17 cellular contexts compared by ENCODE assay signal in the genomic region with DNA sequence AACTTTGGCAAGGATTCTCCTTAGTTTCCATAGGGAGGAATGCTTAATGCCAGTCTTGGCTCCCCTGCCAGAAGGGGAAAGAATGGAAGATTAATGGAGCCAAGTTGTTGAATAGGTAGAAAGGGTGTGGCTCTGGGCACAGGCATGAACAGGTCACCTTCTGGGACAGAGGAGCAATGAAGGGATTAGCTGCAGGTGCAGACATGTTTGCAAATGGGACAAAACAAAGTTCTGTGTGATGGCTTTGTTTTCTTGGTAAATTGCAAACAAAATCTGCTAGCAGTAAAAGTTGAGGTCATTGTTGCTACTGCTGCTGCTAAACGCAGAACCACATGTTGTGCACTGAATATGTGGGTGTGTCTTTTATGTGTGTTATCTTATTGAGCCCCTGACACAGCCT.
DNase-seq lines count a peak whose midpoint lies in the region; TF ChIP-seq lines count a peak whose summit lies in the region.
"Had no signal": no experiment of that assay in that cellular context is flagged by ENCODE, and none has a peak within 500 bp of the region (broad histone marks: within the 10 kb centered on the region; RNA-seq: fewer than 3 reads in every experiment).

No MANE protein-coding gene starts in this region.

- WGBS in mammary epithelial cell (ENCODE audit: low coverage, missing lambda C conversion rate): 0% methylated on average over 1 of the region's 1 CpG

- no peaks in the 10 kb centered on the region for H3K4me1 Mint-ChIP-seq in MCF 10A (ENCODE audit: insufficient read depth, unreplicated experiment)

- DNase-seq in MCF 10A (ENCODE audit: unreplicated experiment) (peak; percentile 62), breast epithelium (ENCODE audit: low spot score in 2 of 2) (no peak), mammary epithelial cell (peak; percentile 63), fibroblast of villous mesenchyme (ENCODE audit: low read depth) (peak; percentile 1), left ventricle myocardium inferior (no peak), NCI-H1048 (lab: John Stamatoyannopoulos, UW) (no peak)
- DNase-seq in activated CD8-positive, alpha-beta memory T cell treated with anti-CD3 and anti-CD28 coated beads, Interleukin-2, amount 50 U/mL, for 48 hours: no peak
- no peak for DNase-seq in activated effector memory CD4-positive, alpha-beta T cell treated with Interleukin-2 at 50 U/mL for 16 hours
- DNase-seq: COR-L47, DMS53, IMR-90, NCI-H1930, NCI-H526, PC-3 had no signal

- H3K79me2 ChIP-seq in mammary epithelial cell (ENCODE audit: insufficient read depth, low read length): no peaks in the 10 kb centered on the region

- CTCF ChIA-PET in MCF 10A (lab: Yijun Ruan, JAX): interaction anchor here (1.0 to 1.9 kb wide), 4 partner anchors 9 to 102 kb away, joined by 3 to 11 read pairs (median 8); no protein-coding TSS in a partner anchor
- CTCF ChIA-PET in mammary epithelial cell (lab: Charles Lee; ENCODE audit: low non-redundant PET): no interaction called here

- H3K36me3 ChIP-seq in breast epithelium (no peaks in the 10 kb centered on the region), mammary epithelial cell (ENCODE audit: insufficient read depth, low read length) (no peaks in the 10 kb centered on the region), left ventricle myocardium inferior (no peaks in the 10 kb centered on the region)
- H3K36me3 ChIP-seq: BLaER1 treated with 17β-estradiol and CSF1 and Interleukin-3, amounts not matched to agents 10 nM and 100 nM; HAP-1 had no signal

- dilution Hi-C loops in mammary epithelial cell (cut with HindIII; ENCODE audit: low sequenced_read_pairs): no loop called here

- BruUV-seq in MCF 10A (replicated peaks; lab: Mats Ljungman, UMichigan) (no TSS peak), mammary epithelial cell (replicated peaks; lab: Mats Ljungman, UMichigan) (no TSS peak)

- H3K4me3 Mint-ChIP-seq in MCF 10A (ENCODE audit: unreplicated experiment): no peak overlapping the region

- no peak overlapping the region for H2AFZ ChIP-seq in mammary epithelial cell (ENCODE audit: low read depth, low read length)

- H3K9me3 ChIP-seq in breast epithelium: no peaks in the 10 kb centered on the region
- no peaks in the 10 kb centered on the region for H3K9me3 ChIP-seq in mammary epithelial cell (replicated peaks; ENCODE audit: insufficient read depth, low read length)
- H3K9me3 ChIP-seq in left ventricle myocardium inferior (replicated peaks): no peaks in the 10 kb centered on the region
- H3K9me3 ChIP-seq: HAP-1 had no signal

- H3K4me1 ChIP-seq in breast epithelium (no peaks in the 10 kb centered on the region), mammary epithelial cell (ENCODE audit: insufficient read depth, low read length) (peaks cover 11% of the 10 kb centered on the region), left ventricle myocardium inferior (no peaks in the 10 kb centered on the region)

- TF ChIP-seq CTCF in MCF 10A (IDR thresholded peaks at IDR 0.05; ENCODE audit: unreplicated experiment): no peak
- TF ChIP-seq CTCF in breast epithelium (IDR thresholded peaks at IDR 0.05): no peak
- TF ChIP-seq CTCF in mammary epithelial cell (conservative IDR thresholded peaks at IDR 0.05 in 1 of 2, IDR thresholded peaks at IDR 0.05 in 1 of 2; ENCODE audit: extremely low read depth in 1 of 2, insufficient read depth in 1 of 2, low read depth in 1 of 2, low read length in 2 of 2): no peak
- no peak for TF ChIP-seq CTCF in fibroblast of villous mesenchyme (IDR thresholded peaks at IDR 0.05; ENCODE audit: insufficient read depth, low read depth, low read length)
- TF ChIP-seq CTCF in left ventricle myocardium inferior (IDR thresholded peaks at IDR 0.05; ENCODE audit: borderline replicate concordance): no peak

- intact Hi-C loops in MCF 10A (cut with micrococcal nuclease): loop anchor here (1.0 kb wide), 1 partner anchor 24 kb away; no protein-coding TSS in a partner anchor
- intact Hi-C loops in breast epithelium (cut with DNase I; ENCODE audit: low total_unique reads): no loop called here
- intact Hi-C loops in mammary epithelial cell (cut with micrococcal nuclease): no loop called here
- intact Hi-C loops in left ventricle myocardium inferior (cut with micrococcal nuclease): no loop called here

- H3K4me3 ChIP-seq in breast epithelium (no peak overlapping the region), mammary epithelial cell (replicated peaks in 1 of 3; ENCODE audit: insufficient read depth in 1 of 3, low read depth in 2 of 3, low read length in 3 of 3) (no peak overlapping the region), fibroblast of villous mesenchyme (ENCODE audit: low read depth, low read length) (no peak overlapping the region), left ventricle myocardium inferior (no peak overlapping the region)
- H3K4me3 ChIP-seq: BLaER1 treated with 17β-estradiol and CSF1 and Interleukin-3, amounts not matched to agents 10 nM and 100 nM; HAP-1; SK-N-MC had no signal

- no peaks in the 10 kb centered on the region for H3K9me3 Mint-ChIP-seq in MCF 10A (ENCODE audit: unreplicated experiment)

- in situ Hi-C loops in mammary epithelial cell (cut with MboI; ENCODE audit: low sequenced_read_pairs in 2 of 2): loop anchor here in 1 of 2 donors (25.0 kb wide), 1 partner anchor 398 kb away; the partner anchor contains the start of gene HEBP2

- no peaks in the 10 kb centered on the region for H3K36me3 Mint-ChIP-seq in MCF 10A (ENCODE audit: insufficient read depth, unreplicated experiment)

- POLR2A ChIA-PET in MCF 10A (lab: Yijun Ruan, JAX): interaction anchor here (0.7 to 2.7 kb wide), 12 partner anchors 9 to 98 kb away, joined by 3 to 45 read pairs (median 10); no protein-coding TSS in a partner anchor

- H3K27ac Mint-ChIP-seq in MCF 10A (ENCODE audit: low read depth, unreplicated experiment): no peak overlapping the region

- H3K27ac ChIP-seq in breast epithelium: no peak overlapping the region
- no peak overlapping the region for H3K27ac ChIP-seq in mammary epithelial cell (ENCODE audit: insufficient read depth, low read depth, low read length)
- H3K27ac ChIP-seq in left ventricle myocardium inferior (replicated peaks): no peak overlapping the region
- H3K27ac ChIP-seq: BLaER1 treated with 17β-estradiol and CSF1 and Interleukin-3, amounts not matched to agents 10 nM and 100 nM; SK-N-MC had no signal

- peak overlapping the region; percentile 14 for H3K4me2 ChIP-seq in mammary epithelial cell (ENCODE audit: insufficient read depth, low read depth, low read length)
- H3K4me2 ChIP-seq: BLaER1 treated with 17β-estradiol and CSF1 and Interleukin-3, amounts not matched to agents 10 nM and 100 nM had no signal

- H3K27me3 Mint-ChIP-seq in MCF 10A (ENCODE audit: insufficient read depth, unreplicated experiment): no peaks in the 10 kb centered on the region

- H3K27me3 ChIP-seq in breast epithelium: no peaks in the 10 kb centered on the region
- H3K27me3 ChIP-seq in mammary epithelial cell (ENCODE audit: insufficient read depth, low read length): no peaks in the 10 kb centered on the region
- no peaks in the 10 kb centered on the region for H3K27me3 ChIP-seq in left ventricle myocardium inferior (ENCODE audit: low read depth)
- H3K27me3 ChIP-seq: BLaER1 treated with 17β-estradiol and CSF1 and Interleukin-3, amounts not matched to agents 10 nM and 100 nM had no signal

- H3K9ac ChIP-seq in mammary epithelial cell (ENCODE audit: insufficient read depth, low read length): no peak overlapping the region
- H3K9ac ChIP-seq: BLaER1 treated with 17β-estradiol and CSF1 and Interleukin-3, amounts not matched to agents 10 nM and 100 nM had no signal

- TF ChIP-seq POLR2A in breast epithelium (IDR thresholded peaks at IDR 0.05): no peak

- H4K20me1 ChIP-seq in mammary epithelial cell (ENCODE audit: insufficient read depth, low read length): no peaks in the 10 kb centered on the region
- H4K20me1 ChIP-seq: BLaER1 treated with 17β-estradiol and CSF1 and Interleukin-3, amounts not matched to agents 10 nM and 100 nM had no signal

Comparison
In these comparisons a context has a peak if more than half of its experiments do, and no peak if none do; other contexts are left out.
1. DNase-seq: peak in MCF 10A (single experiment), mammary epithelial cell (single experiment) and fibroblast of villous mesenchyme (single experiment); none in breast epithelium (0 of 2), activated CD8-positive, alpha-beta memory T cell treated with anti-CD3 and anti-CD28 coated beads, Interleukin-2, amount 50 U/mL, for 48 hours (single experiment), left ventricle myocardium inferior (single experiment), activated effector memory CD4-positive, alpha-beta T cell treated with Interleukin-2 at 50 U/mL for 16 hours (single experiment) and NCI-H1048 (single experiment).